Comparison of ENCODE assay signal across 13 cellular contexts in the genomic region with DNA sequence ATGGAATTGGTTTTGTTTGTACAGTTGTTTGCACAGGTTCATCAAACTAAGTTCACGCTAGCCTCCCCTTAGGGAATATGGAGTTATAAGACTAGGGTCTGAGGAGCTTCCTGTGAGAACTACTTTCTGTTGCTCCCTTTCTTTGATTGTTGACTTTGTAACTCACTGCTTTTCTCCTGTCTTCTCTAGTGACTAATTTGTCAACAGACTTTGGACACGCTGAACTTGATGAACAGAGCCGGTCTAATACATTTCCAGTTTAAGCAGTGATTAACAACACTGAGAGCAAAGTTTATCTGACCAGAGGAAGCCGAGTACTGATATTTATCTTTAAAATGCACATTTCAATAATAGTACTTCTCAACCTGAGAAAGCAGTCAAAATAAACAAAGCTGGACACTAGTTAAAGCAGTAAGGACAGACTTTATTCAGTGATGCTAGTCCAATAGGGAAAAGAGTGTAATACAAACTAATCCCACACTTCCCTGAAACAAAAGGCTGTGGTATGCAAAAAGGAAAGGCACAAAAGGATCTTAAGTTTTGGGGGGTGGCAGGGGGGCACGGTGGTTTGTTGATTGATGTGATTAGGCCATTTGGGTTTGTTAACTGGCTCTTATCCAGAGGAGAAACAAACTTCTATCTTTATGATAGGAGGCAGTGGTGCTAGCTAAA. TPM values are rescaled to one million over a fixed set of nuclear protein-coding genes. Genes with fewer than 3 reads are reported as not detected.
DNase-seq lines count a peak whose midpoint lies in the region; ATAC-seq, FAIRE-seq and TF ChIP-seq lines count a peak whose summit lies in the region.
"Had no signal": no experiment of that assay in that cellular context is flagged by ENCODE, and none has a peak within 500 bp of the region (broad histone marks: within the 10 kb centered on the region; RNA-seq: fewer than 3 reads in every experiment).

No MANE protein-coding gene starts in this region.

- POLR2A ChIA-PET in K562 (lab: Yijun Ruan, JAX): interaction anchor here (3.9 kb wide), 1 partner anchor 29 kb away, joined by 33 read pairs; a partner anchor contains a TSS
- POLR2A ChIA-PET in HEK293T (lab: Yijun Ruan, JAX): interaction anchor here (6.0 kb wide), 1 partner anchor 29 kb away, joined by 59 read pairs; a partner anchor contains a TSS

- 0 out of 2 replicates have a peak overlapping the region, but pooled peaks have one; percentile 23 for H2AFZ ChIP-seq in K562 (ENCODE audit: low read depth, low read length)
- H2AFZ ChIP-seq: parathyroid adenoma had no signal

- TF ChIP-seq EP300 in K562 (IDR thresholded peaks at IDR 0.05; ENCODE audit: low read length): no peak

- no peak overlapping the region for H3K4me3 ChIP-seq in K562
- H3K4me3 ChIP-seq in right lobe of liver: no peak overlapping the region

- DNase-seq in HT1080 (ENCODE audit: low read depth): peak; percentile 17
- no peak for DNase-seq in K562 (ENCODE audit: extremely low read depth in 1 of 4, low spot score in 3 of 4)
- DNase-seq in right lobe of liver: no peak
- no peak for DNase-seq in HEK293T (ENCODE audit: extremely low spot score)
- DNase-seq: activated CD4-positive, alpha-beta T cell treated with anti-CD3 and anti-CD28 coated beads for 4 hours; NCI-H1105 treated with DMSO at 0.1 percent for 48 hours; NCI-H510A had no signal

- ATAC-seq in K562 (no peak), right lobe of liver (peak; percentile 23 to 51 (median 40)), HG02981 (IDR thresholded peaks at IDR 0.05; ENCODE audit: unreplicated experiment) (no peak), GM21528 (IDR thresholded peaks at IDR 0.05; ENCODE audit: low FRiP score, unreplicated experiment) (no peak), GM21619 (IDR thresholded peaks at IDR 0.05; ENCODE audit: unreplicated experiment) (no peak)

- peaks cover 31% of the 10 kb centered on the region for H3K79me2 ChIP-seq in K562 (ENCODE audit: control insufficient read depth, insufficient read depth, low read length)

- 20% methylated on average over 5 of the region's 5 CpGs for WGBS in K562 (ENCODE audit: insufficient coverage, low coverage, missing lambda C conversion rate)
- WGBS in right lobe of liver (ENCODE audit: insufficient coverage, low coverage, low lambda C conversion rate, missing lambda C conversion rate): 8% methylated on average over 5 of the region's 5 CpGs

- H3K9ac ChIP-seq in K562 (ENCODE audit: insufficient read depth in 1 of 2, low read depth in 2 of 2, low read length in 2 of 2): no peak overlapping the region
- H3K9ac ChIP-seq: parathyroid adenoma had no signal

- in situ Hi-C loops in K562 (cut with MboI): no loop called here

- H3K4me2 ChIP-seq in K562 (ENCODE audit: insufficient read depth, low read length): no peak overlapping the region

- H3K9me1 ChIP-seq in K562 (ENCODE audit: control insufficient read depth, insufficient read depth, low read length): no peaks in the 10 kb centered on the region

- intact Hi-C loops in K562 (cut with micrococcal nuclease): no loop called here
- intact Hi-C loops in right lobe of liver (cut with DNase I): no loop called here

- no peaks in the 10 kb centered on the region for H3K36me3 ChIP-seq in K562 (ENCODE audit: control insufficient read depth, insufficient read depth, low read length)
- H3K36me3 ChIP-seq in right lobe of liver: no peaks in the 10 kb centered on the region

- H4K20me1 ChIP-seq in K562 (replicated peaks; ENCODE audit: control insufficient read depth, insufficient read depth, low read length): no peaks in the 10 kb centered on the region

- CTCF ChIA-PET in K562 (lab: Yijun Ruan, JAX; ENCODE audit: low intra/inter-chr PET ratio): no interaction called here
- CTCF ChIA-PET in HEK293T (lab: Yijun Ruan, JAX): interaction anchor here (0.9 kb wide), 1 partner anchor 685 kb away, joined by 3 read pairs; no protein-coding TSS in a partner anchor

- H3K4me1 ChIP-seq in K562 (replicated peaks in 1 of 2; ENCODE audit: control insufficient read depth in 2 of 2, insufficient read depth in 2 of 2, low read length in 2 of 2) (peaks cover 4 to 13% of the 10 kb centered on the region in 2 experiments; a peak in 3 of 5 replicates), right lobe of liver (peaks cover 0 to 67% (median 17%) of the 10 kb centered on the region in 4 donors)

- TF ChIP-seq POLR2A in K562 (conservative IDR thresholded peaks at IDR 0.05) (no peak), right lobe of liver (IDR thresholded peaks at IDR 0.05) (no peak)

- FAIRE-seq in K562 (lab: Jason Lieb, UNC): no peak
- FAIRE-seq: GM12891 had no signal

- no peaks in the 10 kb centered on the region for H3K9me3 ChIP-seq in K562 (replicated peaks; ENCODE audit: control insufficient read depth, insufficient read depth, low read depth, low read length)
- H3K9me3 ChIP-seq in right lobe of liver: no peaks in the 10 kb centered on the region

- TF ChIP-seq CTCF in 22Rv1 (IDR thresholded peaks at IDR 0.05): no peak
- TF ChIP-seq CTCF in K562 (IDR thresholded peaks at IDR 0.05 in 2 of 3, conservative IDR thresholded peaks at IDR 0.05 in 1 of 3; ENCODE audit: insufficient read depth in 2 of 3, low read depth in 1 of 3, low read length in 3 of 3): no peak
- TF ChIP-seq CTCF in right lobe of liver (IDR thresholded peaks at IDR 0.05): no peak

- H3K27me3 ChIP-seq in K562 (ENCODE audit: control insufficient read depth in 2 of 2, insufficient read depth in 2 of 2, low read length in 2 of 2) (no peaks in the 10 kb centered on the region), right lobe of liver (no peaks in the 10 kb centered on the region)

- H3K27ac ChIP-seq in 22Rv1: peak overlapping the region; percentile 91
- no peak overlapping the region for H3K27ac ChIP-seq in K562 (ENCODE audit: extremely low read depth, low read depth, low read length)
- peak overlapping the region; percentile 11 to 95 (median 95) for H3K27ac ChIP-seq in right lobe of liver
- H3K27ac ChIP-seq: parathyroid adenoma had no signal

- no TSS peak for BruUV-seq in K562 (replicated peaks; lab: Mats Ljungman, UMichigan)

- TF ChIP-seq RAD21 in K562 (CRISPR knock-in tag; conservative IDR thresholded peaks at IDR 0.05 in 1 of 2, IDR thresholded peaks at IDR 0.05 in 1 of 2): no peak

TF ChIP-seq in K562, 482 proteins besides CTCF, POLR2A, EP300 and RAD21:
- 0 out of 4 replicates have a peak, but pooled peaks of 1 of the 2 experiments have one; percentile 28 for TF ChIP-seq KDM1A (IDR thresholded peaks at IDR 0.05)
- TF ChIP-seq GATAD2A (IDR thresholded peaks at IDR 0.05): no peak

TF ChIP-seq in HEK293T, 16 proteins besides CTCF, POLR2A, EP300 and RAD21 (continues in another document):
- TF ChIP-seq ARNT (IDR thresholded peaks at IDR 0.05) (no peak), SUZ12 (IDR thresholded peaks at IDR 0.05) (no peak), BHLHE40 (IDR thresholded peaks at IDR 0.05; ENCODE audit: borderline replicate concordance) (no peak)

RNA-seq across cellular contexts. Expression of a gene that starts 2.7 kb away (rescaled TPM):
- 11.0 and 14.0 TPM in 2 replicates for total RNA-seq in HT1080 (2014; rRNA removed; shearing (Covaris generic))
- polyA plus RNA-seq in HT1080 (2015; cell fraction: cytosol; rRNA removed): 19.5 and 25.3 TPM in 2 replicates
- 30.8 and 33.6 TPM in 2 replicates for polyA plus RNA-seq in HT1080 (2015; cell fraction: nucleus; rRNA removed)
- total RNA-seq in K562 (2011; cell fraction: chromatin; rRNA removed; ENCODE audit: low replicate concordance): 22.8 and 27.0 TPM in 2 replicates
- total RNA-seq in K562 (2011; cell fraction: nucleolus; rRNA removed): 32.6 and 33.2 TPM in 2 replicates
- 35.9 and 47.6 TPM in 2 replicates for total RNA-seq in K562 (2011; cell fraction: nucleoplasm; rRNA removed)
- 15.9 and 17.7 TPM in 2 replicates for total RNA-seq in K562 (2014; rRNA removed)
- 19.1 and 20.3 TPM in 2 replicates for total RNA-seq in K562 (2014; rRNA removed; fragmentation: Illumina TruSeq; extraction: Trizol)
- 19.9 and 20.8 TPM in 2 replicates for total RNA-seq in K562 (2015; rRNA removed; fragmentation: Illumina TruSeq; extraction: Trizol)
- total RNA-seq in K562 (2021): 13.0 and 14.7 TPM in 2 replicates
- polyA plus RNA-seq in K562 (2011; rRNA removed): 16.0 and 19.1 TPM in 2 replicates
- polyA plus RNA-seq in K562 (2011; cell fraction: cytosol; rRNA removed): 8.9 and 9.7 TPM in 2 replicates
- 10.7 and 13.8 TPM in 2 replicates for polyA plus RNA-seq in K562 (2011; cell fraction: nucleus; rRNA removed)
- 13.4 and 17.1 TPM in 2 replicates for polyA plus RNA-seq in K562 (2012)
- 16.8 and 20.5 TPM in 2 replicates for polyA plus RNA-seq in K562 (2014; fragmentation: Illumina TruSeq; extraction: Trizol)
- 10 to 100 TPM in 1 of 2 experiments, 1 to 10 TPM in 1; 8.5 to 16.3 TPM for polyA plus RNA-seq in K562 (2014; fragmentation: Nextera tagmentation; extraction: Ambion mirVana)
- 18.0 and 23.0 TPM in 2 replicates for polyA plus RNA-seq in K562 (2014; rRNA removed)
- 17.1 and 21.0 TPM in 2 replicates for polyA minus RNA-seq in K562 (2011; rRNA and poly(A)+ RNA removed)
- 6.8 and 10.7 TPM in 2 replicates for polyA minus RNA-seq in K562 (2011; cell fraction: cytosol; rRNA and poly(A)+ RNA removed)
- polyA minus RNA-seq in K562 (2011; cell fraction: nucleus; rRNA and poly(A)+ RNA removed): 24.6 and 26.3 TPM in 2 replicates
- total RNA-seq in right lobe of liver: 10 to 100 TPM; 13.3 to 53.5 (median 21.2) TPM

RNA-seq across cellular contexts. Expression of a gene that starts 28.7 kb away (rescaled TPM):
- 10.9 and 13.6 TPM in 2 replicates for total RNA-seq in HT1080 (2014; rRNA removed; shearing (Covaris generic))
- polyA plus RNA-seq in HT1080 (2015; cell fraction: cytosol; rRNA removed): 22.2 and 24.2 TPM in 2 replicates
- 18.4 and 26.6 TPM in 2 replicates for polyA plus RNA-seq in HT1080 (2015; cell fraction: nucleus; rRNA removed)
- total RNA-seq in K562 (2011; cell fraction: chromatin; rRNA removed; ENCODE audit: low replicate concordance): 35.2 and 71.1 TPM in 2 replicates
- total RNA-seq in K562 (2011; cell fraction: nucleolus; rRNA removed): 36.2 and 41.8 TPM in 2 replicates
- 54.8 and 73.6 TPM in 2 replicates for total RNA-seq in K562 (2011; cell fraction: nucleoplasm; rRNA removed)
- total RNA-seq in K562 (2014; rRNA removed): 26.0 and 33.6 TPM in 2 replicates
- 81.0 and 99.3 TPM in 2 replicates for total RNA-seq in K562 (2014; rRNA removed; fragmentation: Illumina TruSeq; extraction: Trizol)
- 60.8 and 73.9 TPM in 2 replicates for total RNA-seq in K562 (2015; rRNA removed; fragmentation: Illumina TruSeq; extraction: Trizol)
- 55.8 and 59.4 TPM in 2 replicates for total RNA-seq in K562 (2021)
- 67.3 and 83.7 TPM in 2 replicates for polyA plus RNA-seq in K562 (2011; rRNA removed)
- 11.5 and 32.5 TPM in 2 replicates for polyA plus RNA-seq in K562 (2011; cell fraction: cytosol; rRNA removed)
- 13.2 and 28.9 TPM in 2 replicates for polyA plus RNA-seq in K562 (2011; cell fraction: nucleus; rRNA removed)
- 44.3 and 122 TPM in 2 replicates for polyA plus RNA-seq in K562 (2012)
- 64.0 and 85.1 TPM in 2 replicates for polyA plus RNA-seq in K562 (2014; fragmentation: Illumina TruSeq; extraction: Trizol)
- 100 to 1,000 TPM; 106 to 108 TPM for polyA plus RNA-seq in K562 (2014; fragmentation: Nextera tagmentation; extraction: Ambion mirVana)
- 43.2 and 52.0 TPM in 2 replicates for polyA plus RNA-seq in K562 (2014; rRNA removed)
- polyA minus RNA-seq in K562 (2011; rRNA and poly(A)+ RNA removed): 93.5 and 98.2 TPM in 2 replicates
- 14.4 and 21.4 TPM in 2 replicates for polyA minus RNA-seq in K562 (2011; cell fraction: cytosol; rRNA and poly(A)+ RNA removed)
- polyA minus RNA-seq in K562 (2011; cell fraction: nucleus; rRNA and poly(A)+ RNA removed): 10.2 and 25.2 TPM in 2 replicates
- total RNA-seq in right lobe of liver: 100 to 1,000 TPM in 5 of 6 experiments, 10 to 100 TPM in 1; 36.1 to 170 (median 127) TPM

Comparison
In these comparisons a context has a peak if more than half of its experiments do, and no peak if none do; other contexts are left out.
1. ATAC-seq: peak in right lobe of liver (4 of 4); none in K562 (single experiment), HG02981 (single experiment), GM21528 (single experiment) and GM21619 (single experiment).